In the genomic region with DNA sequence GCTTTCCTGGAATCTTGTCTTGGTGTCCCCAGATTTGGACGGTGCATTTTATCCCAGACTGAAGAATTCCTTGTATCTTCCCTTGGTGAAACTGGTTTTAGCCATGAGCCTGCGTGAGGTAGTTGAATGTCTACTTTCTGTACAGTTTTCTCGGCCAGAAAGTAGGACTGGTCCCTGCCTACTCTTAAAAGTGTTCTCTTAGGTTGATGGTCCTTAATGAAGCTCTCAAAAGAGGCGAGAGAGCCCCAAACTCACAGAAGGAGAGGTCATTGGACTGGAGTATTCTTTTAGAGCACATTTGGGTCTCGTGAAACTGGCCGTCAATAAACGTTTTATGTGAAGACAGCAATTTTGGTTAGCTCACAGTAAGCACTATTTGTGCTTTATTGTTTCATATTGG, we compare ENCODE assay signal across 8 cellular contexts. TPM values are rescaled to one million over a fixed set of nuclear protein-coding genes. Genes with fewer than 3 reads are reported as not detected.
DNase-seq lines count a peak whose midpoint lies in the region; ATAC-seq and TF ChIP-seq lines count a peak whose summit lies in the region.

No MANE protein-coding gene starts in this region.

- H3K9me2 ChIP-seq in GM23248 (ENCODE audit: insufficient read depth) = no peaks in the 10 kb centered on the region

- no peak for DNase-seq in GM23248
- no peak for DNase-seq in SK-N-MC (ENCODE audit: low read depth, low spot score)
- no peak for DNase-seq in suprapubic skin (ENCODE audit: low spot score in 2 of 2)
- no peak for DNase-seq in DMS53 (lab: John Stamatoyannopoulos, UW)
- DNase-seq in nephron progenitor cell = no peak
- DNase-seq in HK-2 (ENCODE audit: unreplicated experiment) = no peak
- DNase-seq in activated CD8-positive, alpha-beta T cell treated with anti-CD3 and anti-CD28 coated beads for 36 hours = no peak

- H3K4me3 ChIP-seq in GM23248 (peak overlapping the region; percentile 85), SK-N-MC (peak overlapping the region; percentile 96), iPS-11a (ENCODE audit: low read depth, low read length) (peak overlapping the region; percentile 89), suprapubic skin (peak overlapping the region; percentile 90)

- H3K9me3 ChIP-seq in GM23248 (ENCODE audit: low read depth) (no peaks in the 10 kb centered on the region), SK-N-MC (ENCODE audit: low read depth, low read length) (no peaks in the 10 kb centered on the region), suprapubic skin (no peaks in the 10 kb centered on the region)

- H3K9me3 Mint-ChIP-seq in nephron progenitor cell = no peaks in the 10 kb centered on the region
- H3K9me3 Mint-ChIP-seq in activated CD8-positive, alpha-beta T cell treated with anti-CD3 and anti-CD28 coated beads for 36 hours = no peaks in the 10 kb centered on the region

- TF ChIP-seq EP300 in suprapubic skin (IDR thresholded peaks at IDR 0.05) = no peak

- peaks cover 9% of the 10 kb centered on the region for H3K27me3 Mint-ChIP-seq in nephron progenitor cell (ENCODE audit: low read depth, poor library complexity)
- no peaks in the 10 kb centered on the region for H3K27me3 Mint-ChIP-seq in activated CD8-positive, alpha-beta T cell treated with anti-CD3 and anti-CD28 coated beads for 36 hours

- no peak for TF ChIP-seq CTCF in suprapubic skin (IDR thresholded peaks at IDR 0.05)
- TF ChIP-seq CTCF in nephron progenitor cell (IDR thresholded peaks at IDR 0.05) = no peak
- TF ChIP-seq CTCF in activated CD8-positive, alpha-beta T cell treated with anti-CD3 and anti-CD28 coated beads for 36 hours (IDR thresholded peaks at IDR 0.05) = no peak

- peak overlapping the region; percentile 99 for H2AFZ ChIP-seq in GM23248

- H3K27me3 ChIP-seq in GM23248 (replicated peaks; ENCODE audit: insufficient read depth) (no peaks in the 10 kb centered on the region), suprapubic skin (no peaks in the 10 kb centered on the region)

- H4K20me1 ChIP-seq in GM23248 (ENCODE audit: insufficient read depth) = no peaks in the 10 kb centered on the region

- in situ Hi-C loops in GM23248 (cut with MboI) = no loop called here

- H3F3A ChIP-seq in GM23248 (ENCODE audit: insufficient read depth) = peaks cover 13% of the 10 kb centered on the region

- peaks cover 8% of the 10 kb centered on the region for H3K36me3 Mint-ChIP-seq in nephron progenitor cell (ENCODE audit: low read depth)
- peaks cover 2% of the 10 kb centered on the region for H3K36me3 Mint-ChIP-seq in activated CD8-positive, alpha-beta T cell treated with anti-CD3 and anti-CD28 coated beads for 36 hours (ENCODE audit: low read depth)

- peak overlapping the region; percentile 83 for H3K9ac ChIP-seq in GM23248
- peak overlapping the region; percentile 96 for H3K9ac ChIP-seq in SK-N-MC (ENCODE audit: insufficient read length)

- ATAC-seq in activated CD8-positive, alpha-beta T cell treated with anti-CD3 and anti-CD28 coated beads for 36 hours = no peak

- H3K4me2 ChIP-seq in GM23248 (ENCODE audit: unreplicated experiment) = peak overlapping the region; percentile 95

- H3K27ac ChIP-seq in GM23248 (peak overlapping the region; percentile 69), SK-N-MC (peak overlapping the region; percentile 57; the same call in 1 of the 2 replicates), suprapubic skin (peak overlapping the region; percentile 91)

- H3K4me1 Mint-ChIP-seq in nephron progenitor cell = peaks cover 13% of the 10 kb centered on the region
- peaks cover 13% of the 10 kb centered on the region for H3K4me1 Mint-ChIP-seq in activated CD8-positive, alpha-beta T cell treated with anti-CD3 and anti-CD28 coated beads for 36 hours (ENCODE audit: low read depth)

- TF ChIP-seq POLR2A in suprapubic skin (IDR thresholded peaks at IDR 0.05) = no peak

- intact Hi-C loops in activated CD8-positive, alpha-beta T cell treated with anti-CD3 and anti-CD28 coated beads for 36 hours (cut with micrococcal nuclease) = loop anchor here (5.0 kb wide), 1 partner anchor 74 kb away; no protein-coding TSS in a partner anchor

- H3K4me1 ChIP-seq in GM23248 (ENCODE audit: insufficient read depth) (peaks cover 19% of the 10 kb centered on the region), suprapubic skin (peaks cover 27% of the 10 kb centered on the region)

- CTCF ChIA-PET in activated CD8-positive, alpha-beta T cell treated with anti-CD3 and anti-CD28 coated beads for 36 hours (lab: Charles Lee) = interaction anchor here (0.9 to 2.8 kb wide), 6 partner anchors 27 to 188 kb away, joined by 3 to 10 read pairs (median 4); no protein-coding TSS in a partner anchor

- 1% methylated on average over 7 of the region's 7 CpGs for WGBS in GM23248 (ENCODE audit: low coverage in 1 of 2, low lambda C conversion rate in 2 of 2, missing lambda C conversion rate in 2 of 2), 2 experiments
- 0% methylated on average over 7 of the region's 7 CpGs for WGBS in suprapubic skin

- no peak overlapping the region for H3K27ac Mint-ChIP-seq in nephron progenitor cell
- no peak overlapping the region for H3K27ac Mint-ChIP-seq in activated CD8-positive, alpha-beta T cell treated with anti-CD3 and anti-CD28 coated beads for 36 hours

- H3K79me2 ChIP-seq in GM23248 (ENCODE audit: insufficient read depth) = peaks cover 56% of the 10 kb centered on the region

- POLR2A ChIA-PET in activated CD8-positive, alpha-beta T cell treated with anti-CD3 and anti-CD28 coated beads for 36 hours (lab: Charles Lee) = interaction anchor here (0.6 to 1.0 kb wide), 3 partner anchors 25 to 1559 kb away, joined by 3 to 4 read pairs (median 4); a partner anchor contains a TSS

- H3K36me3 ChIP-seq in GM23248 (ENCODE audit: low read depth) (no peaks in the 10 kb centered on the region), SK-N-MC (ENCODE audit: insufficient read depth, low read length) (peaks cover 3% of the 10 kb centered on the region; the same call in 1 of the 2 replicates), suprapubic skin (no peaks in the 10 kb centered on the region)

- no peak overlapping the region for H3K4me3 Mint-ChIP-seq in nephron progenitor cell
- H3K4me3 Mint-ChIP-seq in activated CD8-positive, alpha-beta T cell treated with anti-CD3 and anti-CD28 coated beads for 36 hours = no peak overlapping the region

RNA-seq across cellular contexts. Expression of a gene that starts 0.7 kb away (rescaled TPM):
- 23.7 and 25.3 TPM in 2 replicates for total RNA-seq in GM23248 (2014; rRNA removed; shearing (Covaris generic))
- 26.4 and 27.6 TPM in 2 replicates for polyA plus RNA-seq in GM23248 (2016; fragmentation: Nextera tagmentation; extraction: Ambion mirVana)
- 10 to 100 TPM; 24.5 to 35.0 (median 30.5) TPM for total RNA-seq in suprapubic skin
- 10 to 100 TPM; 25.8 to 28.9 TPM for total RNA-seq in activated CD8-positive, alpha-beta T cell treated with anti-CD3 and anti-CD28 coated beads for 36 hours
